1 cellular context compared by ENCODE assay signal in the genomic region with DNA sequence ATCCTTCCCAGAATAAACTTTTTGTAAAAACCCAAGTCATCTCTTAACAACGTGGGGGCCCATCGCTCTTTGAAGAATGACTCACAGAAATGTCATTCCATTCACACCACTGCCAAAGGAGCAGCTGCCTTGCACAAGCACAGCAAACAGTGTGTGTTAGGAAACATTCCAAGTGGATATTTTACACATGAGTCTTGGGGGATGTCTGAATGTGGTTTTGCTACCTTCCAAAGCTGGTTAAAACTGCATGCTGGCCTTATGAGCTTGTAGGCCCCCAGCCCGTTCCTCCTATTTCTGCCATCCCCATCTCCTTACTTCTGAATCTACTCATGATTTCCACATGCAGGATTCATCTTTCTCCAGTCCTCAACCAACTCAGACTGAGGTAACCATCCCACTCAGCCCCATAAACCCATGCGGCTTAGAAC.
TF ChIP-seq lines count a peak whose summit lies in the region.

No MANE protein-coding gene starts in this region.

TF ChIP-seq in A549, 52 proteins besides CTCF, POLR2A, EP300 and RAD21 (continued from another document):
- TF ChIP-seq, protein P1, sequence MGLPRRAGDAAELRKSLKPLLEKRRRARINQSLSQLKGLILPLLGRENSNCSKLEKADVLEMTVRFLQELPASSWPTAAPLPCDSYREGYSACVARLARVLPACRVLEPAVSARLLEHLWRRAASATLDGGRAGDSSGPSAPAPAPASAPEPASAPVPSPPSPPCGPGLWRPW (IDR thresholded peaks at IDR 0.05) = 0 out of 2 replicates have a peak, but pooled peaks have one; percentile 18
- TF ChIP-seq TP53 (CRISPR knock-in tag; IDR thresholded peaks at IDR 0.05) = no peak
- peak; percentile 82 for TF ChIP-seq JUNB (IDR thresholded peaks at IDR 0.05)
- TF ChIP-seq CEBPB (IDR thresholded peaks at IDR 0.05) = peak; percentile 59 to 90; a peak in 3 of 4 replicates
- no peak for TF ChIP-seq MAFK (IDR thresholded peaks at IDR 0.05; ENCODE audit: partially characterized antibody)
- TF ChIP-seq CBX2 (IDR thresholded peaks at IDR 0.05; ENCODE audit: borderline replicate concordance, low read depth) = no peak
- no peak for TF ChIP-seq SMC3 (IDR thresholded peaks at IDR 0.05)
- peak in 1 of 2 experiments; percentile 46; a peak in 1 of 5 replicates for TF ChIP-seq JUN (IDR thresholded peaks at IDR 0.05)
- TF ChIP-seq, protein P2, sequence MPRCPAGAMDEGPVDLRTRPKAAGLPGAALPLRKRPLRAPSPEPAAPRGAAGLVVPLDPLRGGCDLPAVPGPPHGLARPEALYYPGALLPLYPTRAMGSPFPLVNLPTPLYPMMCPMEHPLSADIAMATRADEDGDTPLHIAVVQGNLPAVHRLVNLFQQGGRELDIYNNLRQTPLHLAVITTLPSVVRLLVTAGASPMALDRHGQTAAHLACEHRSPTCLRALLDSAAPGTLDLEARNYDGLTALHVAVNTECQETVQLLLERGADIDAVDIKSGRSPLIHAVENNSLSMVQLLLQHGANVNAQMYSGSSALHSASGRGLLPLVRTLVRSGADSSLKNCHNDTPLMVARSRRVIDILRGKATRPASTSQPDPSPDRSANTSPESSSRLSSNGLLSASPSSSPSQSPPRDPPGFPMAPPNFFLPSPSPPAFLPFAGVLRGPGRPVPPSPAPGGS (IDR thresholded peaks at IDR 0.05) = 0 out of 3 replicates have a peak, but pooled peaks have one; percentile 27
TF ChIP-seq in A549: peak in this region for 8.
